In the genomic region with DNA sequence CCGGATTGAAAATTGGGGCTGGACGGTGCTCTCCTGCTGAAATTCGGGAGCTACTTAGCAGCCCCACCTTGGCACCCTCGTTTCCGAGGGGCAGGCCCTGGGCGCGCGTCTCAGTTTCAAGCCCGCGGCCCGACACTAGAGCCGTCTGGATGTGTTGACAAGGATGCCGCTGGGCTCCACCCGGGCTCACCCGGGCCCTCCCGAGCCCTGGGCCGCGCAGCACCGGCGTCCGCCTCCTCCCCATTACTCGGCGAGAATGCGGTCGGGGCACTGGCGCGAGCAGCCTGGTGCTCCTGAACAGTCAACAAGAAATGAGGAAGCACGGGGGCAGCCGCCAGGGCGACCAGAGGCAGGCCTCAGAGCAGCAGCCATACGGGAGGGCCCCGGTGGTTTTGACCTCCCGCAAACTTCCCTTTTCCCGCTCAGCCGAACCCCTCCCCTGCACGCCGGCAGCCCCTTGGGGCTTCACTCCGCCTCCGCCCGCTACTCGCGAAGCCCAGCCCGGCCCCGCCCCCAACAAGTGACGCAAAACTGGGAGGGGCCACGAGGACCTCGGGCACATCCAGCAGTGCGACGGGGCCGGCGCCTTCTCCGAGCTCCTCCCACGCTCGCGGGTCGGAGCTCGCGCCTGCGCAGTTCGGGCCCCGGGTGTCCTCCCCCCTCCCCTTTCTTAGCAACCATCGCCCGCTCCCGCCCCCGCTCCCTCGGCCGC, we compare ENCODE assay signal across 7 cellular contexts. TPM values are rescaled to one million over a fixed set of nuclear protein-coding genes. Genes with fewer than 3 reads are reported as not detected.
DNase-seq lines count a peak whose midpoint lies in the region; ATAC-seq, FAIRE-seq and TF ChIP-seq lines count a peak whose summit lies in the region.

No MANE protein-coding gene starts in this region.

- H3K79me2 ChIP-seq in astrocyte (ENCODE audit: insufficient read depth, low read length): peaks cover 37% of the 10 kb centered on the region
- H3K79me2 ChIP-seq in hepatocyte: peaks cover 39% of the 10 kb centered on the region

- H3K36me3 ChIP-seq in astrocyte (ENCODE audit: insufficient read depth, low read length): peaks cover 14% of the 10 kb centered on the region
- H3K36me3 ChIP-seq in hepatocyte (replicated peaks; ENCODE audit: insufficient read depth, low read depth): no peaks in the 10 kb centered on the region

- H3K27me3 ChIP-seq in astrocyte (ENCODE audit: insufficient read depth, low read length): no peaks in the 10 kb centered on the region
- H3K27me3 ChIP-seq in hepatocyte: no peaks in the 10 kb centered on the region

- peaks cover 42% of the 10 kb centered on the region for H3K4me1 Mint-ChIP-seq in T-helper 2 cell treated with Interferon-gamma antibody and Interleukin-4, amounts not matched to agents 5 μg/mL and 100 μg/mL, for 36 hours (ENCODE audit: low read depth)
- H3K4me1 Mint-ChIP-seq in astrocyte (ENCODE audit: low read depth, unreplicated experiment): peaks cover 23% of the 10 kb centered on the region

- peaks cover 6% of the 10 kb centered on the region for H3K9me3 ChIP-seq in astrocyte (ENCODE audit: insufficient read depth, low read depth, low read length)
- H3K9me3 ChIP-seq in hepatocyte (ENCODE audit: low read depth): no peaks in the 10 kb centered on the region

- no peak for FAIRE-seq in astrocyte (lab: Jason Lieb, UNC)

- H3K4me3 Mint-ChIP-seq in T-helper 2 cell treated with Interferon-gamma antibody and Interleukin-4, amounts not matched to agents 5 μg/mL and 100 μg/mL, for 36 hours: peak overlapping the region; percentile 71
- peak overlapping the region; percentile 54 for H3K4me3 Mint-ChIP-seq in astrocyte (ENCODE audit: unreplicated experiment)

- ATAC-seq in GM18502 (IDR thresholded peaks at IDR 0.05; ENCODE audit: poor library complexity, unreplicated experiment): peak; percentile 87
- ATAC-seq in HG02943 (IDR thresholded peaks at IDR 0.05; ENCODE audit: low read depth, unreplicated experiment): peak; percentile 61

- H2AFZ ChIP-seq in astrocyte (ENCODE audit: low read depth, low read length) (peak overlapping the region; percentile 38), hepatocyte (peak overlapping the region; percentile 63)

- DNase-seq in NCI-H187 treated with DMSO at 0.1 percent for 48 hours (lab: John Stamatoyannopoulos, UW) (peak; percentile 80), astrocyte (ENCODE audit: low read depth) (peak; percentile 86), hepatocyte (ENCODE audit: low spot score) (peak; percentile 100), renal cortical epithelial cell (ENCODE audit: low read depth) (peak; percentile 86)
- DNase-seq in T-helper 2 cell treated with Interferon-gamma antibody and Interleukin-4, amounts not matched to agents 5 μg/mL and 100 μg/mL, for 36 hours (ENCODE audit: low spot score): peak; percentile 99

- H3K4me1 ChIP-seq in astrocyte (ENCODE audit: insufficient read depth, low read length) (peaks cover 19% of the 10 kb centered on the region), hepatocyte (ENCODE audit: insufficient read depth) (peaks cover 19% of the 10 kb centered on the region)

- TF ChIP-seq CTCF in astrocyte (IDR thresholded peaks at IDR 0.05; ENCODE audit: insufficient read depth, low read depth, low read length) (no peak), hepatocyte (IDR thresholded peaks at IDR 0.05; ENCODE audit: poor library complexity) (no peak)

- WGBS in hepatocyte (ENCODE audit: low lambda C conversion rate, missing lambda C conversion rate): 6% methylated on average over 33 of the region's 67 CpGs

- H3K36me3 Mint-ChIP-seq in T-helper 2 cell treated with Interferon-gamma antibody and Interleukin-4, amounts not matched to agents 5 μg/mL and 100 μg/mL, for 36 hours (ENCODE audit: low read depth): peaks cover 55% of the 10 kb centered on the region
- H3K36me3 Mint-ChIP-seq in astrocyte (ENCODE audit: low read depth, unreplicated experiment): peaks cover 15% of the 10 kb centered on the region

- H4K20me1 ChIP-seq in astrocyte (ENCODE audit: insufficient read depth, low read length): peaks cover 16% of the 10 kb centered on the region
- H4K20me1 ChIP-seq in hepatocyte (ENCODE audit: insufficient read depth, poor library complexity, severe bottlenecking): no peaks in the 10 kb centered on the region

- H3K4me3 ChIP-seq in astrocyte (ENCODE audit: insufficient read depth, low read depth, low read length): peak overlapping the region; percentile 49
- H3K4me3 ChIP-seq in hepatocyte: peak overlapping the region; percentile 25

- H3K9ac ChIP-seq in astrocyte (ENCODE audit: low read length): peak overlapping the region; percentile 84

- no peaks in the 10 kb centered on the region for H3K27me3 Mint-ChIP-seq in T-helper 2 cell treated with Interferon-gamma antibody and Interleukin-4, amounts not matched to agents 5 μg/mL and 100 μg/mL, for 36 hours (ENCODE audit: low read depth)
- H3K27me3 Mint-ChIP-seq in astrocyte (ENCODE audit: low read depth, unreplicated experiment): no peaks in the 10 kb centered on the region

- H3K9me2 ChIP-seq in hepatocyte (replicated peaks; ENCODE audit: insufficient read depth): no peaks in the 10 kb centered on the region

- peaks cover 26% of the 10 kb centered on the region for H3K9me3 Mint-ChIP-seq in T-helper 2 cell treated with Interferon-gamma antibody and Interleukin-4, amounts not matched to agents 5 μg/mL and 100 μg/mL, for 36 hours
- peaks cover 14% of the 10 kb centered on the region for H3K9me3 Mint-ChIP-seq in astrocyte (ENCODE audit: unreplicated experiment)

- peak overlapping the region; percentile 86 for H3K4me2 ChIP-seq in astrocyte (ENCODE audit: low read length)
- H3K4me2 ChIP-seq in hepatocyte: peak overlapping the region; percentile 83

- H3K27ac ChIP-seq in astrocyte (ENCODE audit: low read depth, low read length) (peak overlapping the region; percentile 95), hepatocyte (peak overlapping the region; percentile 94)

- H3K27ac Mint-ChIP-seq in T-helper 2 cell treated with Interferon-gamma antibody and Interleukin-4, amounts not matched to agents 5 μg/mL and 100 μg/mL, for 36 hours: peak overlapping the region; percentile 76
- H3K27ac Mint-ChIP-seq in astrocyte (ENCODE audit: unreplicated experiment): peak overlapping the region; percentile 75

RNA-seq across cellular contexts. Expression of a gene that starts 0.4 kb away (rescaled TPM):
- 86.7 and 93.2 TPM in 2 replicates for total RNA-seq in astrocyte
- 35.3 and 52.9 TPM in 2 replicates for total RNA-seq in hepatocyte
- polyA plus RNA-seq in hepatocyte: 70.8 and 71.4 TPM in 2 replicates
- 49.1 and 112 TPM in 2 replicates for total RNA-seq in renal cortical epithelial cell

Comparison
In these comparisons a context has a peak if more than half of its experiments do, and no peak if none do; other contexts are left out.
1. Peak in every context shown above with its lines: DNase-seq, ATAC-seq, H3K4me3 ChIP-seq and H3K27ac ChIP-seq.